Comparison of ENCODE assay signal across 13 cellular contexts in the genomic region with DNA sequence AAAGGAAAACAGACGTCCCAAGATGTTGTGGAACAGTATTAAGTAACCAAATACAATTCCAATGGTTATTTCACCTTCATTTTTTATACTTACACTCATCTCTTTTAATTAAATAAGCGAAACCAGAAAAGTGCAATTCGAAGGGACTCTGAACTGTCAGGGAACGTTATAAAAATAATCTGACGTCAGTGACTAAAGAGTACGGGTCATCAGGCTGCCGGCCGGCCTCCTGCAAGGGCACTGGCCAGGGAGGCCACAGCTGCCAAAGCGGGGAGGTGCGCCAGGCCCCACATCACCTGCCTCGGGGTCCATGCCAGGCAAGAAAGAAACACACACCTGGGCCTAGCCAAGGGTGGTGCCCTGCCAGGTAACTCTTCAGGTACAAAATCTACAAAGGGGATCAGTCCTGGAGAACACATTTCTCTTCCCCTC.
DNase-seq lines count a peak whose midpoint lies in the region; ATAC-seq and TF ChIP-seq lines count a peak whose summit lies in the region.
"Had no signal": no experiment of that assay in that cellular context is flagged by ENCODE, and none has a peak within 500 bp of the region (broad histone marks: within the 10 kb centered on the region; RNA-seq: fewer than 3 reads in every experiment).

No MANE protein-coding gene starts in this region.

- peak overlapping the region; percentile 82 for H3K27ac ChIP-seq in vagina

- peak; percentile 35 for DNase-seq in choroid plexus epithelial cell (ENCODE audit: low read depth)
- DNase-seq in left ventricle myocardium superior = peak; percentile 61
- DNase-seq in progenitor cell of endocrine pancreas (ENCODE audit: low spot score, unreplicated experiment) = no peak
- DNase-seq in vagina (ENCODE audit: extremely low spot score in 2 of 2) = no peak
- DNase-seq in stimulated activated CD4-positive, alpha-beta T cell treated with anti-CD3 and anti-CD28 coated beads, Interleukin-2, amount 100 ng/mL, for 48 hours = no peak
- no peak for DNase-seq in activated naive CD4-positive, alpha-beta T cell treated with anti-CD3 and anti-CD28 coated beads, Interleukin-2, amount 10 ng/mL, durations not matched to agents 7 days and 5 days
- no peak for DNase-seq in glomerular visceral epithelial cell (ENCODE audit: extremely low spot score)
- DNase-seq: activated B cell treated with CpG ODN at 0.5 μM for 24 hours, COR-L47, glutamatergic neuron, GOT3, NCI-H1417 had no signal

- H3K36me3 ChIP-seq in vagina = no peaks in the 10 kb centered on the region

- no peaks in the 10 kb centered on the region for H3K36me3 Mint-ChIP-seq in progenitor cell of endocrine pancreas (ENCODE audit: insufficient read depth)
- H3K36me3 Mint-ChIP-seq in activated naive CD4-positive, alpha-beta T cell treated with anti-CD3 and anti-CD28 coated beads, Interleukin-2, amount 10 ng/mL, durations not matched to agents 7 days and 5 days = no peaks in the 10 kb centered on the region

- no peak overlapping the region for H3K4me3 Mint-ChIP-seq in progenitor cell of endocrine pancreas (ENCODE audit: low read depth)
- no peak overlapping the region for H3K4me3 Mint-ChIP-seq in activated naive CD4-positive, alpha-beta T cell treated with anti-CD3 and anti-CD28 coated beads, Interleukin-2, amount 10 ng/mL, durations not matched to agents 7 days and 5 days
- H3K4me3 Mint-ChIP-seq: activated B cell treated with CpG ODN at 0.5 μM for 24 hours; central memory CD8-positive, alpha-beta T cell had no signal

- CTCF ChIA-PET in activated naive CD4-positive, alpha-beta T cell treated with anti-CD3 and anti-CD28 coated beads, Interleukin-2, amount 10 ng/mL, durations not matched to agents 7 days and 5 days (lab: Charles Lee) = no interaction called here

- H3K4me3 ChIP-seq in choroid plexus epithelial cell (ENCODE audit: low read depth, low read length) (no peak overlapping the region), vagina (no peak overlapping the region)

- no peak for TF ChIP-seq POLR2A in vagina (IDR thresholded peaks at IDR 0.05)

- H3K9me3 ChIP-seq in vagina = no peaks in the 10 kb centered on the region

- H3K27me3 ChIP-seq in vagina = no peaks in the 10 kb centered on the region

- no peaks in the 10 kb centered on the region for H3K27me3 Mint-ChIP-seq in progenitor cell of endocrine pancreas
- no peaks in the 10 kb centered on the region for H3K27me3 Mint-ChIP-seq in activated naive CD4-positive, alpha-beta T cell treated with anti-CD3 and anti-CD28 coated beads, Interleukin-2, amount 10 ng/mL, durations not matched to agents 7 days and 5 days
- H3K27me3 Mint-ChIP-seq: activated B cell treated with CpG ODN at 0.5 μM for 24 hours; central memory CD8-positive, alpha-beta T cell had no signal

- intact Hi-C loops in left ventricle myocardium superior (cut with micrococcal nuclease) = loop anchor here (10.0 kb wide), 1 partner anchor 126 kb away; no protein-coding TSS in a partner anchor
- intact Hi-C loops in vagina (cut with DNase I) = no loop called here

- peaks cover 20% of the 10 kb centered on the region for H3K4me1 Mint-ChIP-seq in progenitor cell of endocrine pancreas (ENCODE audit: low read depth)
- H3K4me1 Mint-ChIP-seq in activated naive CD4-positive, alpha-beta T cell treated with anti-CD3 and anti-CD28 coated beads, Interleukin-2, amount 10 ng/mL, durations not matched to agents 7 days and 5 days = no peaks in the 10 kb centered on the region
- H3K4me1 Mint-ChIP-seq: central memory CD8-positive, alpha-beta T cell had no signal

- peak overlapping the region; percentile 60 for H3K27ac Mint-ChIP-seq in progenitor cell of endocrine pancreas
- H3K27ac Mint-ChIP-seq in activated naive CD4-positive, alpha-beta T cell treated with anti-CD3 and anti-CD28 coated beads, Interleukin-2, amount 10 ng/mL, durations not matched to agents 7 days and 5 days = no peak overlapping the region
- H3K27ac Mint-ChIP-seq: activated B cell treated with CpG ODN at 0.5 μM for 24 hours had no signal

- H3K9me3 Mint-ChIP-seq in progenitor cell of endocrine pancreas (ENCODE audit: low read depth) = no peaks in the 10 kb centered on the region
- H3K9me3 Mint-ChIP-seq in activated naive CD4-positive, alpha-beta T cell treated with anti-CD3 and anti-CD28 coated beads, Interleukin-2, amount 10 ng/mL, durations not matched to agents 7 days and 5 days = no peaks in the 10 kb centered on the region
- H3K9me3 Mint-ChIP-seq: activated B cell treated with CpG ODN at 0.5 μM for 24 hours; central memory CD8-positive, alpha-beta T cell had no signal

- TF ChIP-seq CTCF in choroid plexus epithelial cell (conservative IDR thresholded peaks at IDR 0.05; ENCODE audit: low read depth, low read length) (no peak), progenitor cell of endocrine pancreas (IDR thresholded peaks at IDR 0.05; ENCODE audit: unreplicated experiment) (no peak), vagina (IDR thresholded peaks at IDR 0.05) (no peak)

- peak; percentile 9 for ATAC-seq in left ventricle myocardium superior

- H3K4me1 ChIP-seq in vagina = peaks cover 42% of the 10 kb centered on the region

Comparison
In these comparisons a context has a peak if more than half of its experiments do, and no peak if none do; other contexts are left out.
1. DNase-seq: peak in choroid plexus epithelial cell (single experiment) and left ventricle myocardium superior (single experiment); none in progenitor cell of endocrine pancreas (single experiment), vagina (0 of 2), stimulated activated CD4-positive, alpha-beta T cell treated with anti-CD3 and anti-CD28 coated beads, Interleukin-2, amount 100 ng/mL, for 48 hours (0 of 2), activated naive CD4-positive, alpha-beta T cell treated with anti-CD3 and anti-CD28 coated beads, Interleukin-2, amount 10 ng/mL, durations not matched to agents 7 days and 5 days (single experiment) and glomerular visceral epithelial cell (single experiment).